8 cellular contexts compared by ENCODE assay signal in genomic region chr7:38178695-38179344, GRCh38. TPM values are rescaled to one million over a fixed set of nuclear protein-coding genes. Genes with fewer than 3 reads are reported as not detected.
DNase-seq lines count a peak whose midpoint lies in the region; ATAC-seq and TF ChIP-seq lines count a peak whose summit lies in the region.

No MANE protein-coding gene starts in this region.

- H3K36me3 ChIP-seq in adrenal gland (replicated peaks in 1 of 2): no peaks in the 10 kb centered on the region

- H3K27ac ChIP-seq in adrenal gland: peak overlapping the region; percentile 56 to 93 (median 87)

- no peaks in the 10 kb centered on the region for H3K27me3 ChIP-seq in adrenal gland

- ATAC-seq in GM21717 (IDR thresholded peaks at IDR 0.05; ENCODE audit: unreplicated experiment): peak; percentile 38
- peak; percentile 67 for ATAC-seq in stimulated activated memory B cell treated with anti-CD40 and anti-IgM and Interleukin-4, amounts not matched to agents 10 μg/mL and 1 μg/mL and 100 μg/mL, for 72 hours

- H3K4me1 Mint-ChIP-seq in stimulated activated memory B cell treated with anti-CD40 and anti-IgM and Interleukin-4, amounts not matched to agents 10 μg/mL and 1 μg/mL and 100 μg/mL, for 72 hours: peaks cover 41% of the 10 kb centered on the region

- H3K27me3 Mint-ChIP-seq in stimulated activated memory B cell treated with anti-CD40 and anti-IgM and Interleukin-4, amounts not matched to agents 10 μg/mL and 1 μg/mL and 100 μg/mL, for 72 hours: no peaks in the 10 kb centered on the region

- TF ChIP-seq POLR2A in adrenal gland (IDR thresholded peaks at IDR 0.05): no peak

- H3K9me3 ChIP-seq in adrenal gland (replicated peaks in 1 of 3): no peaks in the 10 kb centered on the region

- WGBS in adrenal gland, 4 donors: 10 to 16% (median 11%) methylated on average over 11 to 15 of the region's 15 CpGs

- peak overlapping the region; percentile 87 for H3K27ac Mint-ChIP-seq in stimulated activated memory B cell treated with anti-CD40 and anti-IgM and Interleukin-4, amounts not matched to agents 10 μg/mL and 1 μg/mL and 100 μg/mL, for 72 hours

- peak overlapping the region; percentile 92 for H3K4me3 Mint-ChIP-seq in stimulated activated memory B cell treated with anti-CD40 and anti-IgM and Interleukin-4, amounts not matched to agents 10 μg/mL and 1 μg/mL and 100 μg/mL, for 72 hours

- peak in 2 of 6 experiments; percentile 16 to 27 for TF ChIP-seq CTCF in adrenal gland (IDR thresholded peaks at IDR 0.05)

- DNase-seq in DMS53 (lab: John Stamatoyannopoulos, UW) (peak; percentile 20), DMS53 treated with DMSO at 0.1 percent for 48 hours (lab: John Stamatoyannopoulos, UW; ENCODE audit: unreplicated experiment) (no peak), adrenal gland (no peak), globus pallidus (ENCODE audit: low spot score) (no peak)
- peak; percentile 20 for DNase-seq in Jurkat, Clone E6-1 (ENCODE audit: low read depth, low spot score)

- no peaks in the 10 kb centered on the region for H3K9me3 Mint-ChIP-seq in stimulated activated memory B cell treated with anti-CD40 and anti-IgM and Interleukin-4, amounts not matched to agents 10 μg/mL and 1 μg/mL and 100 μg/mL, for 72 hours

- H3K4me3 ChIP-seq in Jurkat, Clone E6-1 (ENCODE audit: low read length): peak overlapping the region; percentile 95
- H3K4me3 ChIP-seq in adrenal gland: peak overlapping the region; percentile 49 to 89 (median 75)
- H3K4me3 ChIP-seq in iPS-11a (ENCODE audit: low read depth, low read length): peak overlapping the region; percentile 93

- H3K4me1 ChIP-seq in adrenal gland (replicated peaks in 1 of 2): peaks cover 0 to 19% of the 10 kb centered on the region in 2 donors

- peaks cover under 1% of the 10 kb centered on the region for H3K36me3 Mint-ChIP-seq in stimulated activated memory B cell treated with anti-CD40 and anti-IgM and Interleukin-4, amounts not matched to agents 10 μg/mL and 1 μg/mL and 100 μg/mL, for 72 hours

- intact Hi-C loops in adrenal gland (cut with DNase I): no loop called here

RNA-seq across cellular contexts. Expression of gene STARD3NL, which starts 0.8 kb away (rescaled TPM):
- polyA plus RNA-seq in Jurkat, Clone E6-1 (2012; ENCODE audit: insufficient read depth, insufficient read length): 59.3 TPM
- total RNA-seq in adrenal gland: 10 to 100 TPM; 14.6 to 40.5 (median 27.6) TPM
- 10 to 100 TPM; 13.9 to 30.4 (median 17.6) TPM for polyA plus RNA-seq in adrenal gland

Comparison
In these comparisons a context has a peak if more than half of its experiments do, and no peak if none do; other contexts are left out.
1. DNase-seq: peak in DMS53 (single experiment) and Jurkat, Clone E6-1 (single experiment); none in DMS53 treated with DMSO at 0.1 percent for 48 hours (single experiment), adrenal gland (0 of 7) and globus pallidus (single experiment).
2. Peak in every context shown above with its lines, with median percentiles within 50 percentile points of each other: H3K4me3 ChIP-seq.